ENCODE assay signal across 14 cellular contexts in genomic region chr17:57484826-57485565, GRCh38.
A peak's percentile ranks its signal among the peaks of the same experiment; 100 is the strongest.
DNase-seq lines count a peak whose midpoint lies in the region; ATAC-seq and TF ChIP-seq lines count a peak whose summit lies in the region.
"Had no signal": no experiment of that assay in that cellular context is flagged by ENCODE, and none has a peak within 500 bp of the region (broad histone marks: within the 10 kb centered on the region; RNA-seq: fewer than 3 reads in every experiment).

No MANE protein-coding gene starts in this region.

- H3K27me3 Mint-ChIP-seq in activated T-helper 2 cell treated with anti-CD3 and anti-CD28 coated beads, Interferon-gamma antibody, Interleukin-2, Interleukin-4, amounts not matched to agents 10 μg/mL and 5 μg/mL and 100 μg/mL, durations not matched to agents 14 hours and 24 hours and 36 hours (ENCODE audit: low read depth) = no peaks in the 10 kb centered on the region
- H3K27me3 Mint-ChIP-seq: activated naive CD8-positive, alpha-beta T cell treated with anti-CD3 and anti-CD28 coated beads, Interleukin-2, amount 10 ng/mL, durations not matched to agents 7 days and 5 days; CD4-positive, alpha-beta T cell had no signal

- DNase-seq in NCI-H2029 (lab: John Stamatoyannopoulos, UW) = peak; percentile 29
- DNase-seq in NCI-H2029 treated with DMSO at 0.1 percent for 48 hours (lab: John Stamatoyannopoulos, UW) = no peak
- no peak for DNase-seq in activated T-helper 2 cell treated with anti-CD3 and anti-CD28 coated beads, Interferon-gamma antibody, Interleukin-2, Interleukin-4, amounts not matched to agents 10 μg/mL and 5 μg/mL and 100 μg/mL, durations not matched to agents 14 hours and 24 hours and 36 hours (ENCODE audit: low spot score)
- no peak for DNase-seq in iPS-NIHi11 (ENCODE audit: low spot score)
- DNase-seq: activated naive CD8-positive, alpha-beta T cell treated with anti-CD3 and anti-CD28 coated beads, Interleukin-2, amount 10 ng/mL, durations not matched to agents 7 days and 5 days; CD4-positive, alpha-beta T cell; erythroblast; heart left ventricle; left colon had no signal

- peak overlapping the region; percentile 10 for H3K4me2 ChIP-seq in parathyroid adenoma (ENCODE audit: low read length)

- H3K27ac Mint-ChIP-seq in activated T-helper 2 cell treated with anti-CD3 and anti-CD28 coated beads, Interferon-gamma antibody, Interleukin-2, Interleukin-4, amounts not matched to agents 10 μg/mL and 5 μg/mL and 100 μg/mL, durations not matched to agents 14 hours and 24 hours and 36 hours = peak overlapping the region; percentile 15
- H3K27ac Mint-ChIP-seq: activated naive CD8-positive, alpha-beta T cell treated with anti-CD3 and anti-CD28 coated beads, Interleukin-2, amount 10 ng/mL, durations not matched to agents 7 days and 5 days; CD4-positive, alpha-beta T cell had no signal

- peaks cover 15% of the 10 kb centered on the region for H3K36me3 Mint-ChIP-seq in activated T-helper 2 cell treated with anti-CD3 and anti-CD28 coated beads, Interferon-gamma antibody, Interleukin-2, Interleukin-4, amounts not matched to agents 10 μg/mL and 5 μg/mL and 100 μg/mL, durations not matched to agents 14 hours and 24 hours and 36 hours (ENCODE audit: low read depth)

- H3K36me3 ChIP-seq in KOPT-K1 (ENCODE audit: insufficient read depth, low read length) (peaks cover 34% of the 10 kb centered on the region), parathyroid adenoma (ENCODE audit: control insufficient read depth, insufficient read depth, low read length) (no peaks in the 10 kb centered on the region)
- H3K36me3 ChIP-seq: heart left ventricle had no signal

- H3K4me3 Mint-ChIP-seq in activated T-helper 2 cell treated with anti-CD3 and anti-CD28 coated beads, Interferon-gamma antibody, Interleukin-2, Interleukin-4, amounts not matched to agents 10 μg/mL and 5 μg/mL and 100 μg/mL, durations not matched to agents 14 hours and 24 hours and 36 hours (ENCODE audit: low read depth) = no peak overlapping the region
- H3K4me3 Mint-ChIP-seq: activated naive CD8-positive, alpha-beta T cell treated with anti-CD3 and anti-CD28 coated beads, Interleukin-2, amount 10 ng/mL, durations not matched to agents 7 days and 5 days; CD4-positive, alpha-beta T cell had no signal

- H3K79me2 ChIP-seq in parathyroid adenoma = peaks cover 88% of the 10 kb centered on the region

- H3K4me3 ChIP-seq in parathyroid adenoma (ENCODE audit: low read depth, low read length) = no peak overlapping the region
- H3K4me3 ChIP-seq: heart left ventricle had no signal

- no peak for TF ChIP-seq CTCF in parathyroid adenoma (IDR thresholded peaks at IDR 0.05)

- no peak overlapping the region for H3K9ac ChIP-seq in parathyroid adenoma

- H3K9me3 ChIP-seq in KOPT-K1 (ENCODE audit: insufficient read depth, low read length, poor library complexity, severe bottlenecking) = no peaks in the 10 kb centered on the region
- H3K9me3 ChIP-seq in parathyroid adenoma (ENCODE audit: control insufficient read depth, low read length) = no peaks in the 10 kb centered on the region
- H3K9me3 ChIP-seq: heart left ventricle had no signal

- no peak overlapping the region for H2AFZ ChIP-seq in parathyroid adenoma

- H3K4me1 Mint-ChIP-seq in activated T-helper 2 cell treated with anti-CD3 and anti-CD28 coated beads, Interferon-gamma antibody, Interleukin-2, Interleukin-4, amounts not matched to agents 10 μg/mL and 5 μg/mL and 100 μg/mL, durations not matched to agents 14 hours and 24 hours and 36 hours (ENCODE audit: low read depth) = peaks cover 54% of the 10 kb centered on the region

- no peaks in the 10 kb centered on the region for H3K27me3 ChIP-seq in parathyroid adenoma (ENCODE audit: control insufficient read depth, insufficient read depth, low read length)
- H3K27me3 ChIP-seq: heart left ventricle had no signal

- peaks cover 60% of the 10 kb centered on the region for H3K4me1 ChIP-seq in parathyroid adenoma

- ATAC-seq in GM18498 (IDR thresholded peaks at IDR 0.05; ENCODE audit: unreplicated experiment) (no peak), GM21825 (IDR thresholded peaks at IDR 0.05; ENCODE audit: unreplicated experiment) (no peak)
- ATAC-seq: heart left ventricle, left colon had no signal

- intact Hi-C loops in activated T-helper 2 cell treated with anti-CD3 and anti-CD28 coated beads, Interferon-gamma antibody, Interleukin-2, Interleukin-4, amounts not matched to agents 10 μg/mL and 5 μg/mL and 100 μg/mL, durations not matched to agents 14 hours and 24 hours and 36 hours (cut with micrococcal nuclease) = no loop called here

- H3K9me3 Mint-ChIP-seq in activated T-helper 2 cell treated with anti-CD3 and anti-CD28 coated beads, Interferon-gamma antibody, Interleukin-2, Interleukin-4, amounts not matched to agents 10 μg/mL and 5 μg/mL and 100 μg/mL, durations not matched to agents 14 hours and 24 hours and 36 hours = no peaks in the 10 kb centered on the region
- H3K9me3 Mint-ChIP-seq: activated naive CD8-positive, alpha-beta T cell treated with anti-CD3 and anti-CD28 coated beads, Interleukin-2, amount 10 ng/mL, durations not matched to agents 7 days and 5 days; CD4-positive, alpha-beta T cell had no signal

- H3K27ac ChIP-seq in KOPT-K1 (ENCODE audit: low read depth, low read length, poor library complexity, severe bottlenecking) = peak overlapping the region; percentile 95
- H3K27ac ChIP-seq in parathyroid adenoma = no peak overlapping the region
- H3K27ac ChIP-seq: 22Rv1 had no signal
